ENCODE assay signal across 18 cellular contexts in the genomic region with DNA sequence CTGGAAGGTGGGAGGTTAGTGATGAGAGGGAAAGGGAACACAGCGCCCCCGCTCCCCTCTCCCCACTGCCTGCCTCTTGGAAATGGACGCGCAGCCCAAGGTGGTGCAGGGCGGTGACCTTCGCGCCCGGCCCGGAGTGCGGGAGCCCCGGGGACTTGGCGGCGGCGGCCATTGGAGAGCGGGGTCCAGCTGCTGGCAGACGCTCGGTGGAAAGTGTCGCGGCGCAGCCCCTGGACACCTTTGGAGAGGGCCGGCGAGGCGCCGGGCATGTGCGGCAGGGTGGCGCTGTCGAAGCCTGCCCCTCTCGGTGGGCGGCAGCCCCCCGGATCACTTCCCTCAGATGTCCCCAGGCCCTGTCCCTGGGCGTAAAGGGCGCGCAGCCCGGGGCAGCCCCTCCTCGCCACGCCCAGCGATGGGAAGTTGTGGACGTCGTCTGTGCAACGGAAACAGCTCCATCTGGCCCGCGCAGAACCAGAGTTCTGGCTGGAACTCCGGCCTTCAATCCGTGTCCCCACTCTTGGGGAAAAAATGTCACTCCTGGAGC. TPM values are rescaled to one million over a fixed set of nuclear protein-coding genes. Genes with fewer than 3 reads are reported as not detected.
DNase-seq lines count a peak whose midpoint lies in the region; ATAC-seq and TF ChIP-seq lines count a peak whose summit lies in the region.
"Had no signal": no experiment of that assay in that cellular context is flagged by ENCODE, and none has a peak within 500 bp of the region (broad histone marks: within the 10 kb centered on the region; RNA-seq: fewer than 3 reads in every experiment).

No MANE protein-coding gene starts in this region.

- no peak for ATAC-seq in sciatic nerve
- ATAC-seq: body of pancreas; foreskin keratinocyte; left colon; naive thymus-derived CD8-positive, alpha-beta T cell; stimulated activated effector memory CD8-positive, alpha-beta T cell treated with anti-CD3 and anti-CD28 coated beads, Interleukin-12 subunit alpha, Interleukin-12 subunit beta, amount 100 ng/mL, for 72 hours had no signal

- intact Hi-C loops in sciatic nerve (cut with DNase I) = no loop called here

- DNase-seq in AG10803 (ENCODE audit: low read depth) (no peak), adipocyte (ENCODE audit: low read depth) (no peak), iPS DF 6.9 (ENCODE audit: low read depth, low spot score) (no peak), neural progenitor cell (ENCODE audit: low spot score) (peak; percentile 59), inferior parietal cortex (ENCODE audit: extremely low spot score) (no peak), NCI-H2107 (lab: John Stamatoyannopoulos, UW) (no peak), sciatic nerve (ENCODE audit: low spot score) (no peak)
- DNase-seq in activated T-cell treated with anti-CD3 and anti-CD28 coated beads, Interleukin-2, amount 50 U/mL, for 24 hours = no peak
- DNase-seq: activated effector memory CD4-positive, alpha-beta T cell treated with anti-CD3 and anti-CD28 coated beads, Interleukin-2, amount 50 U/mL, for 16 hours; AML-193; body of pancreas; foreskin keratinocyte; Karpas-422; left colon; naive thymus-derived CD8-positive, alpha-beta T cell; NCI-H1436; NCI-H446 treated with DMSO at 0.1 percent for 48 hours had no signal

- H3K4me3 ChIP-seq in AG10803 (ENCODE audit: low read length) (peak overlapping the region; percentile 46), adipocyte (ENCODE audit: low read length) (peak overlapping the region; percentile 68), iPS DF 6.9 (ENCODE audit: low read length) (peak overlapping the region; percentile 31; the same call in 1 of the 2 replicates), neural progenitor cell (peak overlapping the region; percentile 30)
- H3K4me3 ChIP-seq: body of pancreas had no signal

- peak overlapping the region; percentile 77 for H3K4me2 ChIP-seq in neural progenitor cell

- peak overlapping the region; percentile 64 for H3K4me3 Mint-ChIP-seq in neural progenitor cell
- no peak overlapping the region for H3K4me3 Mint-ChIP-seq in activated T-cell treated with anti-CD3 and anti-CD28 coated beads, Interleukin-2, amount 50 U/mL, for 24 hours
- H3K4me3 Mint-ChIP-seq: naive thymus-derived CD8-positive, alpha-beta T cell; stimulated activated effector memory CD8-positive, alpha-beta T cell treated with anti-CD3 and anti-CD28 coated beads, Interleukin-12 subunit alpha, Interleukin-12 subunit beta, amount 100 ng/mL, for 72 hours had no signal

- no peaks in the 10 kb centered on the region for H3K9me3 ChIP-seq in adipocyte (ENCODE audit: control insufficient read depth, low read length)
- no peaks in the 10 kb centered on the region for H3K9me3 ChIP-seq in iPS DF 6.9 (ENCODE audit: control insufficient read depth, insufficient read depth, low read length)
- no peaks in the 10 kb centered on the region for H3K9me3 ChIP-seq in neural progenitor cell (ENCODE audit: low read depth)
- H3K9me3 ChIP-seq: body of pancreas had no signal

- TF ChIP-seq CTCF in AG10803 (conservative IDR thresholded peaks at IDR 0.05; ENCODE audit: low read length) (no peak), neural progenitor cell (IDR thresholded peaks at IDR 0.05) (peak; percentile 14)

- H3K79me2 ChIP-seq in neural progenitor cell (ENCODE audit: low read depth) = peaks cover 44% of the 10 kb centered on the region

- no peak overlapping the region for H3K27ac Mint-ChIP-seq in neural progenitor cell
- H3K27ac Mint-ChIP-seq in activated T-cell treated with anti-CD3 and anti-CD28 coated beads, Interleukin-2, amount 50 U/mL, for 24 hours = no peak overlapping the region
- H3K27ac Mint-ChIP-seq: naive thymus-derived CD8-positive, alpha-beta T cell; stimulated activated effector memory CD8-positive, alpha-beta T cell treated with anti-CD3 and anti-CD28 coated beads, Interleukin-12 subunit alpha, Interleukin-12 subunit beta, amount 100 ng/mL, for 72 hours had no signal

- WGBS in iPS DF 6.9 (ENCODE audit: insufficient coverage, insufficient read length) = no CpG with 5 or more reads among the region's 44 CpGs

- H3K36me3 ChIP-seq in adipocyte (ENCODE audit: control insufficient read depth, insufficient read depth, low read length, severe bottlenecking) (peaks cover 20% of the 10 kb centered on the region), iPS DF 6.9 (ENCODE audit: control insufficient read depth, insufficient read depth, low read length) (peaks cover 15% of the 10 kb centered on the region), neural progenitor cell (peaks cover 22% of the 10 kb centered on the region)

- peaks cover 14% of the 10 kb centered on the region for H3K27me3 Mint-ChIP-seq in neural progenitor cell (ENCODE audit: insufficient read depth, low read depth)
- peaks cover 43% of the 10 kb centered on the region for H3K27me3 Mint-ChIP-seq in activated T-cell treated with anti-CD3 and anti-CD28 coated beads, Interleukin-2, amount 50 U/mL, for 24 hours

- peaks cover 67% of the 10 kb centered on the region for H3F3A ChIP-seq in neural progenitor cell (ENCODE audit: low read depth)

- peaks cover 13% of the 10 kb centered on the region for H3K4me1 ChIP-seq in adipocyte (ENCODE audit: control insufficient read depth, insufficient read depth, low read length)
- H3K4me1 ChIP-seq in iPS DF 6.9 (ENCODE audit: control insufficient read depth, insufficient read depth, low read length) = no peaks in the 10 kb centered on the region
- peaks cover 21% of the 10 kb centered on the region for H3K4me1 ChIP-seq in neural progenitor cell
- H3K4me1 ChIP-seq: foreskin keratinocyte had no signal

- H3K27me3 ChIP-seq in adipocyte (replicated peaks; ENCODE audit: control insufficient read depth, insufficient read depth, low read length) = no peaks in the 10 kb centered on the region
- H3K27me3 ChIP-seq in iPS DF 6.9 (ENCODE audit: control insufficient read depth, insufficient read depth, low read length) = no peaks in the 10 kb centered on the region
- H3K27me3 ChIP-seq in neural progenitor cell = no peaks in the 10 kb centered on the region

- H3K9me3 Mint-ChIP-seq in neural progenitor cell = peaks cover 4% of the 10 kb centered on the region
- H3K9me3 Mint-ChIP-seq in activated T-cell treated with anti-CD3 and anti-CD28 coated beads, Interleukin-2, amount 50 U/mL, for 24 hours = peaks cover 2% of the 10 kb centered on the region

- H3K36me3 Mint-ChIP-seq in neural progenitor cell = peaks cover 31% of the 10 kb centered on the region
- H3K36me3 Mint-ChIP-seq in activated T-cell treated with anti-CD3 and anti-CD28 coated beads, Interleukin-2, amount 50 U/mL, for 24 hours (ENCODE audit: low read depth) = no peaks in the 10 kb centered on the region
- H3K36me3 Mint-ChIP-seq: stimulated activated effector memory CD8-positive, alpha-beta T cell treated with anti-CD3 and anti-CD28 coated beads, Interleukin-12 subunit alpha, Interleukin-12 subunit beta, amount 100 ng/mL, for 72 hours had no signal

- peaks cover 32% of the 10 kb centered on the region for H3K4me1 Mint-ChIP-seq in neural progenitor cell
- no peaks in the 10 kb centered on the region for H3K4me1 Mint-ChIP-seq in activated T-cell treated with anti-CD3 and anti-CD28 coated beads, Interleukin-2, amount 50 U/mL, for 24 hours (ENCODE audit: low read depth)
- H3K4me1 Mint-ChIP-seq: stimulated activated effector memory CD8-positive, alpha-beta T cell treated with anti-CD3 and anti-CD28 coated beads, Interleukin-12 subunit alpha, Interleukin-12 subunit beta, amount 100 ng/mL, for 72 hours had no signal

- no peak overlapping the region for H3K9ac ChIP-seq in adipocyte (ENCODE audit: low read length)
- no peak overlapping the region for H3K9ac ChIP-seq in neural progenitor cell

- no peak overlapping the region for H2AFZ ChIP-seq in neural progenitor cell (replicated peaks)

- H4K20me1 ChIP-seq in neural progenitor cell (ENCODE audit: low read depth) = peaks cover 56% of the 10 kb centered on the region

- H3K27ac ChIP-seq in iPS DF 6.9 (ENCODE audit: low read length) (no peak overlapping the region), neural progenitor cell (no peak overlapping the region)
- H3K27ac ChIP-seq: body of pancreas, foreskin keratinocyte had no signal

RNA-seq across cellular contexts. Expression of gene SALL1, which starts 16.7 kb away (rescaled TPM):
- total RNA-seq in neural progenitor cell (ENCODE audit: low replicate concordance) = 50.3 and 70.7 TPM in 2 replicates
- total RNA-seq in sciatic nerve = 0.98 TPM
- total RNA-seq: foreskin keratinocyte; naive thymus-derived CD8-positive, alpha-beta T cell had no signal

Comparison
In these comparisons a context has a peak if more than half of its experiments do, and no peak if none do; other contexts are left out.
1. RNA of gene SALL1, which starts 16.7 kb away (total RNA-seq): 50.3 to 70.7 TPM in neural progenitor cell; 0.98 TPM in sciatic nerve (single experiment); every median in the first group is over 10 times any median in the second.
2. Peak in every context shown above with its lines, with median percentiles within 50 percentile points of each other: H3K4me3 ChIP-seq.